In genomic region chr4:151182455-151182854, GRCh38 we compare ENCODE assay signal across 21 cellular contexts.
"Had no signal": no experiment of that assay in that cellular context is flagged by ENCODE, and none has a peak within 500 bp of the region (broad histone marks: within the 10 kb centered on the region; RNA-seq: fewer than 3 reads in every experiment).

No MANE protein-coding gene starts in this region.

- H3K36me3 ChIP-seq: prostate gland, stomach, thyroid gland had no signal

- H3K27me3 ChIP-seq: dorsolateral prefrontal cortex, right atrium auricular region, stomach, thyroid gland had no signal

- H3K27ac ChIP-seq: lower lobe of right lung, parathyroid adenoma, prostate gland, right atrium auricular region, stomach, thyroid gland had no signal

- H3K27me3 Mint-ChIP-seq: type B pancreatic cell had no signal

- H3K9me3 Mint-ChIP-seq: naive thymus-derived CD8-positive, alpha-beta T cell; stimulated activated effector memory CD8-positive, alpha-beta T cell treated with anti-CD3 and anti-CD28 coated beads, Interleukin-12 subunit alpha, Interleukin-12 subunit beta, amount 100 ng/mL, for 72 hours; type B pancreatic cell had no signal

- H3K9ac ChIP-seq: parathyroid adenoma had no signal

- H3K4me3 Mint-ChIP-seq: immature natural killer cell; naive thymus-derived CD8-positive, alpha-beta T cell; stimulated activated effector memory CD8-positive, alpha-beta T cell treated with anti-CD3 and anti-CD28 coated beads, Interleukin-12 subunit alpha, Interleukin-12 subunit beta, amount 100 ng/mL, for 72 hours; type B pancreatic cell had no signal

- H2AFZ ChIP-seq: parathyroid adenoma had no signal

- ATAC-seq: left colon; left ventricle myocardium superior; lower lobe of right lung; naive thymus-derived CD8-positive, alpha-beta T cell; sciatic nerve; stimulated activated effector memory CD8-positive, alpha-beta T cell treated with anti-CD3 and anti-CD28 coated beads, Interleukin-12 subunit alpha, Interleukin-12 subunit beta, amount 100 ng/mL, for 72 hours had no signal

- H3K79me2 ChIP-seq: parathyroid adenoma had no signal

- H3K27ac Mint-ChIP-seq: immature natural killer cell; naive thymus-derived CD8-positive, alpha-beta T cell; stimulated activated effector memory CD8-positive, alpha-beta T cell treated with anti-CD3 and anti-CD28 coated beads, Interleukin-12 subunit alpha, Interleukin-12 subunit beta, amount 100 ng/mL, for 72 hours had no signal

- H3K4me3 ChIP-seq: dorsolateral prefrontal cortex, lower lobe of right lung, prostate gland, right atrium auricular region, stomach, thyroid gland had no signal

- H3K36me3 Mint-ChIP-seq: immature natural killer cell; naive thymus-derived CD8-positive, alpha-beta T cell; stimulated activated effector memory CD8-positive, alpha-beta T cell treated with anti-CD3 and anti-CD28 coated beads, Interleukin-12 subunit alpha, Interleukin-12 subunit beta, amount 100 ng/mL, for 72 hours; type B pancreatic cell had no signal

- H3K4me1 ChIP-seq: parathyroid adenoma, prostate gland, thyroid gland had no signal

- DNase-seq: dorsolateral prefrontal cortex; effector CD4-positive, alpha-beta T cell; hypothalamus; immature natural killer cell; islet precursor cell; kidney glomerular epithelial cell; left colon; left ventricle myocardium superior; lower lobe of right lung; naive thymus-derived CD8-positive, alpha-beta T cell; stimulated activated CD4-positive, alpha-beta T cell treated with anti-CD3 and anti-CD28 coated beads, Interleukin-2, amount 100 ng/mL, for 24 hours; stimulated activated CD4-positive, alpha-beta T cell treated with anti-CD3 and anti-CD28 coated beads, Interleukin-4, amount 100 ng/mL, for 24 hours; stimulated activated naive CD4-positive, alpha-beta T cell treated with Interleukin-2 at 50 U/mL for 16 hours; stomach; thyroid gland had no signal

- H3K9me3 ChIP-seq: lower lobe of right lung, prostate gland, right atrium auricular region, stomach, thyroid gland had no signal

- H3K4me1 Mint-ChIP-seq: immature natural killer cell; naive thymus-derived CD8-positive, alpha-beta T cell; stimulated activated effector memory CD8-positive, alpha-beta T cell treated with anti-CD3 and anti-CD28 coated beads, Interleukin-12 subunit alpha, Interleukin-12 subunit beta, amount 100 ng/mL, for 72 hours had no signal
